ENCODE assay signal across 16 cellular contexts in genomic region chr10:101564490-101564991, GRCh38. TPM values are rescaled to one million over a fixed set of nuclear protein-coding genes. Genes with fewer than 3 reads are reported as not detected.
A peak's percentile ranks its signal among the peaks of the same experiment; 100 is the strongest.
DNase-seq lines count a peak whose midpoint lies in the region; ATAC-seq and TF ChIP-seq lines count a peak whose summit lies in the region.
"Had no signal": no experiment of that assay in that cellular context is flagged by ENCODE, and none has a peak within 500 bp of the region (broad histone marks: within the 10 kb centered on the region; RNA-seq: fewer than 3 reads in every experiment).

No MANE protein-coding gene starts in this region.

- H3K27me3 Mint-ChIP-seq in neural crest cell (ENCODE audit: low read depth), result peaks cover 67% of the 10 kb centered on the region
- H3K27me3 Mint-ChIP-seq in activated CD4-positive, alpha-beta memory T cell treated with anti-CD3 and anti-CD28 coated beads, Interleukin-2, amount 10 ng/mL, durations not matched to agents 7 days and 5 days, result peaks cover 42% of the 10 kb centered on the region
- peaks cover 44% of the 10 kb centered on the region for H3K27me3 Mint-ChIP-seq in T-helper 2 cell treated with Interferon-gamma antibody and Interleukin-4, amounts not matched to agents 5 μg/mL and 100 μg/mL, for 36 hours (ENCODE audit: low read depth)

- H3K36me3 ChIP-seq in colonic mucosa (no peaks in the 10 kb centered on the region), upper lobe of right lung (no peaks in the 10 kb centered on the region), mesendoderm (ENCODE audit: control insufficient read depth, insufficient read depth, low read length) (no peaks in the 10 kb centered on the region)
- H3K36me3 ChIP-seq: HAP-1 had no signal

- no peaks in the 10 kb centered on the region for H3K79me1 ChIP-seq in mesendoderm (ENCODE audit: low read length)

- WGBS in mesendoderm (ENCODE audit: extremely low coverage, insufficient coverage, low lambda C conversion rate), result no CpG with 5 or more reads among the region's 15 CpGs

- H3K4me2 ChIP-seq in mesendoderm (ENCODE audit: low read length), result no peak overlapping the region

- H3K4me1 ChIP-seq in colonic mucosa (peaks cover 1% of the 10 kb centered on the region), upper lobe of right lung (peaks cover 12% of the 10 kb centered on the region), mesendoderm (ENCODE audit: control insufficient read depth, low read depth, low read length) (no peaks in the 10 kb centered on the region)

- H3K79me2 ChIP-seq in mesendoderm (ENCODE audit: control insufficient read depth, insufficient read depth, low read length), result no peaks in the 10 kb centered on the region

- H3K4me3 ChIP-seq in colonic mucosa, result no peak overlapping the region
- H3K4me3 ChIP-seq in upper lobe of right lung, result no peak overlapping the region
- no peak overlapping the region for H3K4me3 ChIP-seq in mesendoderm (ENCODE audit: low read length)
- H3K4me3 ChIP-seq: HAP-1 had no signal

- DNase-seq in activated effector memory CD4-positive, alpha-beta T cell treated with anti-CD3 and anti-CD28 coated beads, Interleukin-2, amount 50 U/mL, for 16 hours, result peak; percentile 51
- no peak for DNase-seq in activated effector memory CD4-positive, alpha-beta T cell treated with Interleukin-2 at 50 U/mL for 16 hours
- peak; percentile 3 for DNase-seq in colonic mucosa
- DNase-seq in neural crest cell (ENCODE audit: low read depth, low spot score), result no peak
- DNase-seq in upper lobe of right lung, result peak; percentile 56
- DNase-seq in activated CD4-positive, alpha-beta memory T cell treated with anti-CD3 and anti-CD28 coated beads, Interleukin-2, amount 10 ng/mL, durations not matched to agents 7 days and 5 days, result no peak
- no peak for DNase-seq in T-helper 2 cell treated with Interferon-gamma antibody and Interleukin-4, amounts not matched to agents 5 μg/mL and 100 μg/mL, for 36 hours (ENCODE audit: low spot score)
- DNase-seq in mesendoderm, result no peak
- DNase-seq: NCI-H1436 treated with DMSO at 0.1 percent for 48 hours, NCI-H2107, NCI-H345, NCI-H526 treated with DMSO at 0.1 percent for 48 hours, SHP77 treated with DMSO at 0.1 percent for 48 hours had no signal

- H3K36me3 Mint-ChIP-seq in neural crest cell (ENCODE audit: low read depth), result no peaks in the 10 kb centered on the region
- no peaks in the 10 kb centered on the region for H3K36me3 Mint-ChIP-seq in activated CD4-positive, alpha-beta memory T cell treated with anti-CD3 and anti-CD28 coated beads, Interleukin-2, amount 10 ng/mL, durations not matched to agents 7 days and 5 days (ENCODE audit: low read depth)
- H3K36me3 Mint-ChIP-seq in T-helper 2 cell treated with Interferon-gamma antibody and Interleukin-4, amounts not matched to agents 5 μg/mL and 100 μg/mL, for 36 hours (ENCODE audit: low read depth), result no peaks in the 10 kb centered on the region

- no peak overlapping the region for H3K9ac ChIP-seq in colonic mucosa (ENCODE audit: low read depth in 2 of 2, low read length in 2 of 2)
- no peak overlapping the region for H3K9ac ChIP-seq in mesendoderm (ENCODE audit: low read length)

- CTCF ChIA-PET in activated CD4-positive, alpha-beta memory T cell treated with anti-CD3 and anti-CD28 coated beads, Interleukin-2, amount 10 ng/mL, durations not matched to agents 7 days and 5 days (lab: Charles Lee), result no interaction called here

- TF ChIP-seq CTCF in colonic mucosa (IDR thresholded peaks at IDR 0.05) (no peak), neural crest cell (conservative IDR thresholded peaks at IDR 0.05) (no peak), upper lobe of right lung (IDR thresholded peaks at IDR 0.05) (no peak)

- peaks cover 9% of the 10 kb centered on the region for H3K4me1 Mint-ChIP-seq in neural crest cell
- H3K4me1 Mint-ChIP-seq in activated CD4-positive, alpha-beta memory T cell treated with anti-CD3 and anti-CD28 coated beads, Interleukin-2, amount 10 ng/mL, durations not matched to agents 7 days and 5 days, result peaks cover 10% of the 10 kb centered on the region
- H3K4me1 Mint-ChIP-seq in T-helper 2 cell treated with Interferon-gamma antibody and Interleukin-4, amounts not matched to agents 5 μg/mL and 100 μg/mL, for 36 hours (ENCODE audit: low read depth), result peaks cover 9% of the 10 kb centered on the region

- peaks cover 41% of the 10 kb centered on the region for H3K27me3 ChIP-seq in colonic mucosa
- H3K27me3 ChIP-seq in upper lobe of right lung, result peaks cover 50% of the 10 kb centered on the region
- peaks cover 6% of the 10 kb centered on the region for H3K27me3 ChIP-seq in mesendoderm (ENCODE audit: insufficient read depth, low read length, poor library complexity)

- H2BK5ac ChIP-seq in mesendoderm (ENCODE audit: low read length), result no peak overlapping the region

- H2BK120ac ChIP-seq in mesendoderm (ENCODE audit: low read depth, low read length), result no peak overlapping the region

- intact Hi-C loops in colonic mucosa (cut with DNase I), result loop anchor here (10.0 kb wide), 1 partner anchor 120 kb away; no protein-coding TSS in a partner anchor
- intact Hi-C loops in upper lobe of right lung (cut with DNase I), result no loop called here

- no peak overlapping the region for H2BK15ac ChIP-seq in mesendoderm (replicated peaks; ENCODE audit: low read depth)

- H3K18ac ChIP-seq in mesendoderm (ENCODE audit: low read length), result no peak overlapping the region

- no peak overlapping the region for H3K56ac ChIP-seq in mesendoderm (ENCODE audit: low read length)

- no peak overlapping the region for H2AK5ac ChIP-seq in mesendoderm (ENCODE audit: low read length)

- no peaks in the 10 kb centered on the region for H3K9me3 ChIP-seq in colonic mucosa
- no peaks in the 10 kb centered on the region for H3K9me3 ChIP-seq in upper lobe of right lung
- H3K9me3 ChIP-seq: HAP-1 had no signal

- no peak overlapping the region for H3K27ac Mint-ChIP-seq in neural crest cell (ENCODE audit: unreplicated experiment)
- H3K27ac Mint-ChIP-seq in activated CD4-positive, alpha-beta memory T cell treated with anti-CD3 and anti-CD28 coated beads, Interleukin-2, amount 10 ng/mL, durations not matched to agents 7 days and 5 days, result no peak overlapping the region
- H3K27ac Mint-ChIP-seq in T-helper 2 cell treated with Interferon-gamma antibody and Interleukin-4, amounts not matched to agents 5 μg/mL and 100 μg/mL, for 36 hours, result no peak overlapping the region

- H3K23ac ChIP-seq in mesendoderm (ENCODE audit: low read length), result no peak overlapping the region

- H3K9me3 Mint-ChIP-seq in neural crest cell, result no peaks in the 10 kb centered on the region
- H3K9me3 Mint-ChIP-seq in activated CD4-positive, alpha-beta memory T cell treated with anti-CD3 and anti-CD28 coated beads, Interleukin-2, amount 10 ng/mL, durations not matched to agents 7 days and 5 days, result no peaks in the 10 kb centered on the region
- H3K9me3 Mint-ChIP-seq in T-helper 2 cell treated with Interferon-gamma antibody and Interleukin-4, amounts not matched to agents 5 μg/mL and 100 μg/mL, for 36 hours, result no peaks in the 10 kb centered on the region

- H3K4me3 Mint-ChIP-seq in neural crest cell, result peak overlapping the region; percentile 13
- no peak overlapping the region for H3K4me3 Mint-ChIP-seq in activated CD4-positive, alpha-beta memory T cell treated with anti-CD3 and anti-CD28 coated beads, Interleukin-2, amount 10 ng/mL, durations not matched to agents 7 days and 5 days
- no peak overlapping the region for H3K4me3 Mint-ChIP-seq in T-helper 2 cell treated with Interferon-gamma antibody and Interleukin-4, amounts not matched to agents 5 μg/mL and 100 μg/mL, for 36 hours

- no peak for ATAC-seq in upper lobe of right lung

- H4K8ac ChIP-seq in mesendoderm (ENCODE audit: low read depth, low read length), result no peak overlapping the region

- H4K5ac ChIP-seq in mesendoderm (ENCODE audit: low read length), result no peak overlapping the region

- no peak overlapping the region for H3K4ac ChIP-seq in mesendoderm (ENCODE audit: low read depth, low read length)

- no peak overlapping the region for H3K27ac ChIP-seq in colonic mucosa
- no peak overlapping the region for H3K27ac ChIP-seq in upper lobe of right lung
- H3K27ac ChIP-seq in mesendoderm (ENCODE audit: low read depth, low read length), result no peak overlapping the region
- H3K27ac ChIP-seq: C4-2B, HL-60 had no signal

- POLR2A ChIA-PET in activated CD4-positive, alpha-beta memory T cell treated with anti-CD3 and anti-CD28 coated beads, Interleukin-2, amount 10 ng/mL, durations not matched to agents 7 days and 5 days (lab: Charles Lee), result no interaction called here

RNA-seq across cellular contexts. Expression of gene POLL, which starts 23.5 kb away (rescaled TPM):
- total RNA-seq in colonic mucosa (10 to 100 TPM; 23.3 to 33.9 TPM), neural crest cell (30.8 and 36.3 TPM in 2 replicates), upper lobe of right lung (30.4 TPM)
- total RNA-seq in activated CD4-positive, alpha-beta memory T cell treated with anti-CD3 and anti-CD28 coated beads, Interleukin-2, amount 10 ng/mL, durations not matched to agents 7 days and 5 days, result 10 to 100 TPM; 31.9 to 35.9 TPM
- polyA plus RNA-seq in mesendoderm (2013, experiment 1 of 2), result 9.4 TPM
- 10.0 TPM for polyA plus RNA-seq in mesendoderm (2013, experiment 2 of 2)

RNA-seq across cellular contexts. Expression of gene DPCD, which starts 23.6 kb away (rescaled TPM):
- 10 to 100 TPM; 19.2 to 19.4 TPM for total RNA-seq in colonic mucosa
- total RNA-seq in neural crest cell, result 29.6 and 35.5 TPM in 2 replicates
- total RNA-seq in upper lobe of right lung, result 7.2 TPM
- 1 to 10 TPM; 4.1 to 5.2 TPM for total RNA-seq in activated CD4-positive, alpha-beta memory T cell treated with anti-CD3 and anti-CD28 coated beads, Interleukin-2, amount 10 ng/mL, durations not matched to agents 7 days and 5 days
- 29.5 TPM for polyA plus RNA-seq in mesendoderm (2013, experiment 1 of 2)
- polyA plus RNA-seq in mesendoderm (2013, experiment 2 of 2), result 27.4 TPM

Comparison
In these comparisons a context has a peak if more than half of its experiments do, and no peak if none do; other contexts are left out.
1. DNase-seq: peak in activated effector memory CD4-positive, alpha-beta T cell treated with anti-CD3 and anti-CD28 coated beads, Interleukin-2, amount 50 U/mL, for 16 hours (single experiment), colonic mucosa (single experiment) and upper lobe of right lung (single experiment); none in activated effector memory CD4-positive, alpha-beta T cell treated with Interleukin-2 at 50 U/mL for 16 hours (single experiment), neural crest cell (single experiment), activated CD4-positive, alpha-beta memory T cell treated with anti-CD3 and anti-CD28 coated beads, Interleukin-2, amount 10 ng/mL, durations not matched to agents 7 days and 5 days (single experiment), T-helper 2 cell treated with Interferon-gamma antibody and Interleukin-4, amounts not matched to agents 5 μg/mL and 100 μg/mL, for 36 hours (single experiment) and mesendoderm (single experiment).